In genomic region chr11:115197433-115197832, GRCh38 we compare ENCODE assay signal across 18 cellular contexts.
DNase-seq lines count a peak whose midpoint lies in the region; ATAC-seq, FAIRE-seq and TF ChIP-seq lines count a peak whose summit lies in the region.
"Had no signal": no experiment of that assay in that cellular context is flagged by ENCODE, and none has a peak within 500 bp of the region (broad histone marks: within the 10 kb centered on the region; RNA-seq: fewer than 3 reads in every experiment).

No MANE protein-coding gene starts in this region.

- H3K4me3 ChIP-seq in mammary epithelial cell (replicated peaks in 1 of 3; ENCODE audit: insufficient read depth in 1 of 3, low read depth in 2 of 3, low read length in 3 of 3) = no peak overlapping the region
- no peak overlapping the region for H3K4me3 ChIP-seq in breast epithelium
- no peak overlapping the region for H3K4me3 ChIP-seq in astrocyte (ENCODE audit: insufficient read depth, low read depth, low read length)
- H3K4me3 ChIP-seq: GM12878 had no signal

- H3K9me3 ChIP-seq in mammary epithelial cell (replicated peaks; ENCODE audit: insufficient read depth, low read length) (no peaks in the 10 kb centered on the region), breast epithelium (no peaks in the 10 kb centered on the region), astrocyte (ENCODE audit: insufficient read depth, low read depth, low read length) (no peaks in the 10 kb centered on the region)

- H3K27ac Mint-ChIP-seq in astrocyte (ENCODE audit: unreplicated experiment) (no peak overlapping the region), nephron (peak overlapping the region; percentile 45 to 88 (median 59))
- H3K27ac Mint-ChIP-seq: CD8-positive, alpha-beta T cell had no signal

- H3K4me3 Mint-ChIP-seq in astrocyte (ENCODE audit: unreplicated experiment) = no peak overlapping the region
- H3K4me3 Mint-ChIP-seq in nephron = no peak overlapping the region
- H3K4me3 Mint-ChIP-seq: CD8-positive, alpha-beta T cell had no signal

- H3K79me2 ChIP-seq in mammary epithelial cell (ENCODE audit: insufficient read depth, low read length) (no peaks in the 10 kb centered on the region), astrocyte (ENCODE audit: insufficient read depth, low read length) (no peaks in the 10 kb centered on the region)

- TF ChIP-seq POLR2A in breast epithelium (IDR thresholded peaks at IDR 0.05) = no peak

- WGBS in mammary epithelial cell (ENCODE audit: low coverage, missing lambda C conversion rate) = 12% methylated on average over 1 of the region's 1 CpG

- H3K27me3 ChIP-seq in mammary epithelial cell (ENCODE audit: insufficient read depth, low read length) = no peaks in the 10 kb centered on the region
- H3K27me3 ChIP-seq in breast epithelium = no peaks in the 10 kb centered on the region
- no peaks in the 10 kb centered on the region for H3K27me3 ChIP-seq in astrocyte (ENCODE audit: insufficient read depth, low read length)

- H3K4me1 ChIP-seq in mammary epithelial cell (ENCODE audit: insufficient read depth, low read length) (no peaks in the 10 kb centered on the region), breast epithelium (no peaks in the 10 kb centered on the region), astrocyte (ENCODE audit: insufficient read depth, low read length) (peaks cover 20% of the 10 kb centered on the region)

- H2AFZ ChIP-seq in mammary epithelial cell (ENCODE audit: low read depth, low read length) (no peak overlapping the region), astrocyte (ENCODE audit: low read depth, low read length) (no peak overlapping the region)

- CTCF ChIA-PET in mammary epithelial cell (lab: Charles Lee; ENCODE audit: low non-redundant PET) = no interaction called here

- H3K27ac ChIP-seq in mammary epithelial cell (ENCODE audit: insufficient read depth, low read depth, low read length) (no peak overlapping the region), breast epithelium (no peak overlapping the region), astrocyte (ENCODE audit: low read depth, low read length) (no peak overlapping the region)
- H3K27ac ChIP-seq: 22Rv1 had no signal

- ATAC-seq in HG03354 (IDR thresholded peaks at IDR 0.05; ENCODE audit: poor library complexity, severe bottlenecking, unreplicated experiment) (no peak), GM21619 (IDR thresholded peaks at IDR 0.05; ENCODE audit: unreplicated experiment) (no peak)
- ATAC-seq: CD8-positive, alpha-beta T cell; GM12878; Right ventricle myocardium inferior had no signal

- no peak for FAIRE-seq in astrocyte (lab: Jason Lieb, UNC)
- FAIRE-seq: GM12878, GM18507, HTR-8/SVneo had no signal

- H3K27me3 Mint-ChIP-seq in astrocyte (ENCODE audit: low read depth, unreplicated experiment) (no peaks in the 10 kb centered on the region), nephron (ENCODE audit: low read depth) (peaks cover 3% of the 10 kb centered on the region)

- DNase-seq in mammary epithelial cell (peak; percentile 51), breast epithelium (ENCODE audit: low spot score in 2 of 2) (no peak), astrocyte (ENCODE audit: low read depth) (peak; percentile 49), NCI-H345 (lab: John Stamatoyannopoulos, UW) (no peak)
- no peak for DNase-seq in activated naive CD4-positive, alpha-beta T cell treated with anti-CD3 and anti-CD28 coated beads, Interleukin-2, amount 50 U/mL, for 16 hours
- DNase-seq: CD8-positive, alpha-beta T cell; DND-41; GDM1; H7; NCI-H510A had no signal

- no TSS peak for BruUV-seq in mammary epithelial cell (replicated peaks; lab: Mats Ljungman, UMichigan)

- in situ Hi-C loops in mammary epithelial cell (cut with MboI; ENCODE audit: low sequenced_read_pairs in 2 of 2) = no loop called here

- TF ChIP-seq CTCF in mammary epithelial cell (conservative IDR thresholded peaks at IDR 0.05 in 1 of 2, IDR thresholded peaks at IDR 0.05 in 1 of 2; ENCODE audit: extremely low read depth in 1 of 2, insufficient read depth in 1 of 2, low read depth in 1 of 2, low read length in 2 of 2) (no peak), breast epithelium (IDR thresholded peaks at IDR 0.05) (no peak), astrocyte (IDR thresholded peaks at IDR 0.05; ENCODE audit: insufficient read depth, low read depth, low read length) (no peak), nephron (IDR thresholded peaks at IDR 0.05; ENCODE audit: unreplicated experiment in 3 of 3) (no peak)

- intact Hi-C loops in mammary epithelial cell (cut with micrococcal nuclease) (no loop called here), breast epithelium (cut with DNase I; ENCODE audit: low total_unique reads) (no loop called here)

- H4K20me1 ChIP-seq in mammary epithelial cell (ENCODE audit: insufficient read depth, low read length) = no peaks in the 10 kb centered on the region
- no peaks in the 10 kb centered on the region for H4K20me1 ChIP-seq in astrocyte (ENCODE audit: insufficient read depth, low read length)

- dilution Hi-C loops in mammary epithelial cell (cut with HindIII; ENCODE audit: low sequenced_read_pairs) = no loop called here

- H3K9ac ChIP-seq in mammary epithelial cell (ENCODE audit: insufficient read depth, low read length) = no peak overlapping the region
- no peak overlapping the region for H3K9ac ChIP-seq in astrocyte (ENCODE audit: low read length)

- H3K9me3 Mint-ChIP-seq in astrocyte (ENCODE audit: unreplicated experiment) = no peaks in the 10 kb centered on the region
- no peaks in the 10 kb centered on the region for H3K9me3 Mint-ChIP-seq in nephron
- H3K9me3 Mint-ChIP-seq: CD8-positive, alpha-beta T cell had no signal

- H3K36me3 Mint-ChIP-seq in astrocyte (ENCODE audit: low read depth, unreplicated experiment) (peaks cover 6% of the 10 kb centered on the region), nephron (ENCODE audit: low read depth) (peaks cover 3% of the 10 kb centered on the region)
- H3K36me3 Mint-ChIP-seq: CD8-positive, alpha-beta T cell had no signal

- H3K4me1 Mint-ChIP-seq in astrocyte (ENCODE audit: low read depth, unreplicated experiment) = peaks cover 59% of the 10 kb centered on the region
- H3K4me1 Mint-ChIP-seq in nephron = peaks cover 48% of the 10 kb centered on the region

- H3K36me3 ChIP-seq in mammary epithelial cell (ENCODE audit: insufficient read depth, low read length) (no peaks in the 10 kb centered on the region), breast epithelium (no peaks in the 10 kb centered on the region), astrocyte (ENCODE audit: insufficient read depth, low read length) (no peaks in the 10 kb centered on the region)

- H3K4me2 ChIP-seq in mammary epithelial cell (ENCODE audit: insufficient read depth, low read depth, low read length) = no peak overlapping the region
- H3K4me2 ChIP-seq in astrocyte (ENCODE audit: low read length) = no peak overlapping the region

Comparison
In these comparisons a context has a peak if more than half of its experiments do, and no peak if none do; other contexts are left out.
1. DNase-seq: peak in mammary epithelial cell (single experiment) and astrocyte (single experiment); none in breast epithelium (0 of 2), NCI-H345 (single experiment) and activated naive CD4-positive, alpha-beta T cell treated with anti-CD3 and anti-CD28 coated beads, Interleukin-2, amount 50 U/mL, for 16 hours (single experiment).